Comparison of ENCODE assay signal across 25 cellular contexts in genomic region chr6:144877118-144877517, GRCh38.
DNase-seq lines count a peak whose midpoint lies in the region; ATAC-seq, FAIRE-seq and TF ChIP-seq lines count a peak whose summit lies in the region.
"Had no signal": no experiment of that assay in that cellular context is flagged by ENCODE, and none has a peak within 500 bp of the region (broad histone marks: within the 10 kb centered on the region; RNA-seq: fewer than 3 reads in every experiment).

No MANE protein-coding gene starts in this region.

- TF ChIP-seq POLR2A in HepG2 (IDR thresholded peaks at IDR 0.05; ENCODE audit: insufficient read depth in 1 of 2, low read depth in 2 of 2, low read length in 2 of 2): no peak
- no peak for TF ChIP-seq POLR2A in right lobe of liver (IDR thresholded peaks at IDR 0.05)
- TF ChIP-seq POLR2A in K562 (conservative IDR thresholded peaks at IDR 0.05): no peak

- WGBS in HepG2 (ENCODE audit: low lambda C conversion rate): 3% methylated on average over 1 of the region's 1 CpG
- 31% methylated on average over 1 of the region's 1 CpG for WGBS in right lobe of liver (ENCODE audit: insufficient coverage, low coverage, low lambda C conversion rate, missing lambda C conversion rate)
- 5% methylated on average over 1 of the region's 1 CpG for WGBS in K562 (ENCODE audit: insufficient coverage, low coverage, missing lambda C conversion rate)

- H3K27ac ChIP-seq in HepG2 (ENCODE audit: extremely low read length, insufficient read depth, low read length): no peak overlapping the region
- H3K27ac ChIP-seq in right lobe of liver: no peak overlapping the region
- no peak overlapping the region; the same call in 1 of the 2 replicates for H3K27ac ChIP-seq in KMS-11
- no peak overlapping the region for H3K27ac ChIP-seq in K562 (ENCODE audit: extremely low read depth, low read depth, low read length)
- H3K27ac ChIP-seq: 22Rv1, BLaER1 had no signal

- H3K9ac ChIP-seq in HepG2 (ENCODE audit: insufficient read depth, low read depth, low read length) (no peak overlapping the region), KMS-11 (no peak overlapping the region), K562 (ENCODE audit: insufficient read depth in 1 of 2, low read depth in 2 of 2, low read length in 2 of 2) (no peak overlapping the region)
- H3K9ac ChIP-seq: BLaER1 had no signal

- no peaks in the 10 kb centered on the region for H3K9me1 ChIP-seq in K562 (ENCODE audit: control insufficient read depth, insufficient read depth, low read length)

- H4K20me1 ChIP-seq in HepG2 (ENCODE audit: insufficient read depth, low read length) (no peaks in the 10 kb centered on the region), KMS-11 (ENCODE audit: insufficient read depth) (no peaks in the 10 kb centered on the region), K562 (replicated peaks; ENCODE audit: control insufficient read depth, insufficient read depth, low read length) (no peaks in the 10 kb centered on the region)
- H4K20me1 ChIP-seq: BLaER1 had no signal

- H3K4me2 ChIP-seq in HepG2 (ENCODE audit: low read depth, low read length) (no peak overlapping the region), KMS-11 (peak overlapping the region; percentile 45), K562 (ENCODE audit: insufficient read depth, low read length) (no peak overlapping the region)
- H3K4me2 ChIP-seq: BLaER1 had no signal

- TF ChIP-seq EP300 in HepG2 (IDR thresholded peaks at IDR 0.05; ENCODE audit: low read depth in 2 of 2, low read length in 2 of 2) (no peak), HepG2 (CRISPR knock-in tag; IDR thresholded peaks at IDR 0.05; ENCODE audit: borderline replicate concordance) (no peak), K562 (IDR thresholded peaks at IDR 0.05; ENCODE audit: low read length) (no peak)

- H3K79me2 ChIP-seq in HepG2 (ENCODE audit: insufficient read depth, low read length): no peaks in the 10 kb centered on the region
- no peaks in the 10 kb centered on the region for H3K79me2 ChIP-seq in KMS-11 (ENCODE audit: insufficient read depth, low read depth)
- no peaks in the 10 kb centered on the region for H3K79me2 ChIP-seq in K562 (ENCODE audit: control insufficient read depth, insufficient read depth, low read length)

- peaks cover 0 to 21% of the 10 kb centered on the region in 2 experiments; a peak in 3 of 5 replicates for H3K27me3 ChIP-seq in HepG2 (ENCODE audit: control insufficient read depth in 1 of 2, insufficient read depth in 2 of 2, low read length in 2 of 2)
- no peaks in the 10 kb centered on the region for H3K27me3 ChIP-seq in right lobe of liver
- H3K27me3 ChIP-seq in KMS-11 (ENCODE audit: insufficient read depth, low read depth): no peaks in the 10 kb centered on the region
- H3K27me3 ChIP-seq in K562 (ENCODE audit: control insufficient read depth in 2 of 2, insufficient read depth in 2 of 2, low read length in 2 of 2): peaks cover 0 to 5% of the 10 kb centered on the region in 2 experiments; a peak in 2 of 5 replicates
- H3K27me3 ChIP-seq: BE2C, BLaER1 had no signal

- no peak overlapping the region for H2AFZ ChIP-seq in HepG2 (ENCODE audit: low read length)
- H2AFZ ChIP-seq in KMS-11 (ENCODE audit: low read depth): no peak overlapping the region
- no peak overlapping the region for H2AFZ ChIP-seq in K562 (ENCODE audit: low read depth, low read length)

- no peak for DNase-seq in HepG2 (ENCODE audit: low spot score)
- DNase-seq in right lobe of liver: no peak
- no peak for DNase-seq in K562 (ENCODE audit: extremely low read depth in 1 of 4, low spot score in 3 of 4)
- DNase-seq in GM13977 (ENCODE audit: low spot score): no peak
- DNase-seq: ACHN; BE2C; C1 segment of cervical spinal cord; CD4-positive, alpha-beta memory T cell; CD4-positive, CD25-positive, alpha-beta regulatory T cell; CD8-positive, alpha-beta memory T cell; COR-L47; DMS 273 treated with DMSO at 0.1 percent for 48 hours; DMS153; DMS53; DMS79; DND-41; EL; GDM1 had no signal

- no peaks in the 10 kb centered on the region for H3K9me3 ChIP-seq in HepG2 (ENCODE audit: low read length)
- no peaks in the 10 kb centered on the region for H3K9me3 ChIP-seq in right lobe of liver
- no peaks in the 10 kb centered on the region for H3K9me3 ChIP-seq in K562 (replicated peaks; ENCODE audit: control insufficient read depth, insufficient read depth, low read depth, low read length)
- H3K9me3 ChIP-seq: BE2C had no signal

- in situ Hi-C loops in HepG2 (cut with HindIII; ENCODE audit: extremely low pct_ligation_motif_present, low pct_unique_long_range_greater_than_20kb) (no loop called here), K562 (cut with MboI) (no loop called here), GM13977 (cut with MboI; ENCODE audit: low pct_unique_long_range_greater_than_20kb, low sequenced_read_pairs, unreplicated experiment) (no loop called here)

- CTCF ChIA-PET in HepG2 (lab: Yijun Ruan, JAX; ENCODE audit: low intra/inter-chr PET ratio, low total read pairs): no interaction called here
- CTCF ChIA-PET in K562 (lab: Yijun Ruan, JAX; ENCODE audit: low intra/inter-chr PET ratio): no interaction called here

- ATAC-seq in HepG2: no peak
- no peak for ATAC-seq in right lobe of liver
- no peak for ATAC-seq in K562
- no peak for ATAC-seq in HG03025 (IDR thresholded peaks at IDR 0.05; ENCODE audit: low FRiP score, unreplicated experiment)
- ATAC-seq: GM12878 had no signal

- TF ChIP-seq RAD21 in HepG2 (CRISPR knock-in tag; IDR thresholded peaks at IDR 0.05) (no peak), K562 (CRISPR knock-in tag; conservative IDR thresholded peaks at IDR 0.05 in 1 of 2, IDR thresholded peaks at IDR 0.05 in 1 of 2) (no peak)

- H3K36me3 ChIP-seq in HepG2 (replicated peaks in 1 of 2; ENCODE audit: control insufficient read depth in 1 of 2, insufficient read depth in 2 of 2, low read length in 2 of 2): no peaks in the 10 kb centered on the region
- H3K36me3 ChIP-seq in right lobe of liver: no peaks in the 10 kb centered on the region
- H3K36me3 ChIP-seq in KMS-11 (ENCODE audit: insufficient read depth): no peaks in the 10 kb centered on the region
- no peaks in the 10 kb centered on the region for H3K36me3 ChIP-seq in K562 (ENCODE audit: control insufficient read depth, insufficient read depth, low read length)
- H3K36me3 ChIP-seq: BE2C, BLaER1 had no signal

- intact Hi-C loops in HepG2 (cut with micrococcal nuclease; ENCODE audit: unreplicated experiment) (no loop called here), right lobe of liver (cut with DNase I) (no loop called here), K562 (cut with micrococcal nuclease) (no loop called here)

- FAIRE-seq in HepG2 (lab: Jason Lieb, UNC) (no peak), K562 (lab: Jason Lieb, UNC) (no peak)
- FAIRE-seq: GM12878, GM12892, GM19239 had no signal

- POLR2A ChIA-PET in HepG2 (lab: Yijun Ruan, JAX): no interaction called here
- POLR2A ChIA-PET in K562 (lab: Yijun Ruan, JAX): no interaction called here

- H3K4me1 ChIP-seq in HepG2 (ENCODE audit: insufficient read depth, low read length) (no peaks in the 10 kb centered on the region), right lobe of liver (no peaks in the 10 kb centered on the region), KMS-11 (ENCODE audit: low read depth, poor library complexity, severe bottlenecking) (peaks cover 62% of the 10 kb centered on the region), K562 (replicated peaks in 1 of 2; ENCODE audit: control insufficient read depth in 2 of 2, insufficient read depth in 2 of 2, low read length in 2 of 2) (peaks cover 0 to 4% of the 10 kb centered on the region in 2 experiments; a peak in 1 of 5 replicates)
- H3K4me1 ChIP-seq: BLaER1 had no signal

- H3K4me3 ChIP-seq in HepG2 (replicated peaks in 1 of 3; ENCODE audit: insufficient read depth in 1 of 3, low read depth in 2 of 3, low read length in 3 of 3) (no peak overlapping the region), right lobe of liver (no peak overlapping the region), KMS-11 (IDR thresholded peaks at IDR 0.05; ENCODE audit: insufficient read depth, low read depth, low read length) (no peak overlapping the region), K562 (no peak overlapping the region)
- H3K4me3 ChIP-seq: BLaER1, GM12878 had no signal

- BruUV-seq in HepG2 (replicated peaks; lab: Mats Ljungman, UMichigan): no TSS peak
- no TSS peak for BruUV-seq in K562 (replicated peaks; lab: Mats Ljungman, UMichigan)

- TF ChIP-seq CTCF in HepG2 (CRISPR knock-in tag; IDR thresholded peaks at IDR 0.05) (no peak), right lobe of liver (IDR thresholded peaks at IDR 0.05) (no peak), KMS-11 (conservative IDR thresholded peaks at IDR 0.05; ENCODE audit: low read depth, low read length) (no peak), K562 (IDR thresholded peaks at IDR 0.05 in 2 of 3, conservative IDR thresholded peaks at IDR 0.05 in 1 of 3; ENCODE audit: insufficient read depth in 2 of 3, low read depth in 1 of 3, low read length in 3 of 3) (no peak), GM13977 (IDR thresholded peaks at IDR 0.05; ENCODE audit: extremely low read depth, insufficient read depth, missing control alignments) (no peak)

TF ChIP-seq in HepG2, 621 proteins besides CTCF, POLR2A, EP300 and RAD21 (continues in another document):
- TF ChIP-seq MNT (IDR thresholded peaks at IDR 0.05): no peak

TF ChIP-seq in K562, 482 proteins besides CTCF, POLR2A, EP300 and RAD21 (continues in another document):
- TF ChIP-seq BCL6 (CRISPR knock-in tag; IDR thresholded peaks at IDR 0.05) (no peak), MAFG (tag; conservative IDR thresholded peaks at IDR 0.05) (peak; percentile 31; the same call in 1 of the 2 replicates), SREBF2 (CRISPR knock-in tag; IDR thresholded peaks at IDR 0.05) (no peak)
- TF ChIP-seq, protein P1, sequence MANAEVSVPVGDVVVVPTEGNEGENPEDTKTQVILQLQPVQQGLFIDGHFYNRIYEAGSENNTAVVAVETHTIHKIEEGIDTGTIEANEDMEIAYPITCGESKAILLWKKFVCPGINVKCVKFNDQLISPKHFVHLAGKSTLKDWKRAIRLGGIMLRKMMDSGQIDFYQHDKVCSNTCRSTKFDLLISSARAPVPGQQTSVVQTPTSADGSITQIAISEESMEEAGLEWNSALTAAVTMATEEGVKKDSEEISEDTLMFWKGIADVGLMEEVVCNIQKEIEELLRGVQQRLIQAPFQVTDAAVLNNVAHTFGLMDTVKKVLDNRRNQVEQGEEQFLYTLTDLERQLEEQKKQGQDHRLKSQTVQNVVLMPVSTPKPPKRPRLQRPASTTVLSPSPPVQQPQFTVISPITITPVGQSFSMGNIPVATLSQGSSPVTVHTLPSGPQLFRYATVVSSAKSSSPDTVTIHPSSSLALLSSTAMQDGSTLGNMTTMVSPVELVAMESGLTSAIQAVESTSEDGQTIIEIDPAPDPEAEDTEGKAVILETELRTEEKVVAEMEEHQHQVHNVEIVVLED (CRISPR knock-in tag; IDR thresholded peaks at IDR 0.05): no peak
- TF ChIP-seq, protein P2, sequence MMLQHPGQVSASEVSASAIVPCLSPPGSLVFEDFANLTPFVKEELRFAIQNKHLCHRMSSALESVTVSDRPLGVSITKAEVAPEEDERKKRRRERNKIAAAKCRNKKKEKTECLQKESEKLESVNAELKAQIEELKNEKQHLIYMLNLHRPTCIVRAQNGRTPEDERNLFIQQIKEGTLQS (IDR thresholded peaks at IDR 0.05): no peak
- TF ChIP-seq, protein P2 (CRISPR knock-in tag; conservative IDR thresholded peaks at IDR 0.05): no peak

Comparison
In these comparisons a context has a peak if more than half of its experiments do, and no peak if none do; other contexts are left out.
1. Of the 241 proteins assayed by ChIP-seq in both HepG2 and K562: peak only in HepG2: MAFK; only in K562: MAFG; in both: MAFF; in neither: 238.